ENCODE assay signal across 1 cellular context in the genomic region with DNA sequence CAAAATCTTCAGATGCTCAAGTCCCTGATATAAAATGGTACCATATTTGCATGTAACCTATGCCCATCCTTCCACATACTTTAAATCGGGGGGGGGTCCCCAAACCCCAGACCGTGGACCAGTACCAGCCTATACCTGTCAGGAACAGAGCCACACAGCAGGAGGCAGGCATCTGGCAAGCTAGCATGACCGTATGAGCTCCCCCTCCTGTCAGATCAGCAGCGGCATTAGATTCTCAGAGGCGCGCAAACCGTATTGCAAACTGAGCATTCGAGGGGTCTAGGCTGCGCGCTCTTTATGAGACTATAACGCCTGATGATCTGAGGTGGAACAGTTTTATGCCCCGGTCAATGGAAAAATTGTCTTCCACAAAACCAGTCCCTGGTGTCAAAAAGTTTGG.
TF ChIP-seq lines count a peak whose summit lies in the region.

No MANE protein-coding gene starts in this region.

TF ChIP-seq in GM23338, 12 proteins besides CTCF, POLR2A, EP300 and RAD21 (continued from another document):
- TF ChIP-seq, protein P1, sequence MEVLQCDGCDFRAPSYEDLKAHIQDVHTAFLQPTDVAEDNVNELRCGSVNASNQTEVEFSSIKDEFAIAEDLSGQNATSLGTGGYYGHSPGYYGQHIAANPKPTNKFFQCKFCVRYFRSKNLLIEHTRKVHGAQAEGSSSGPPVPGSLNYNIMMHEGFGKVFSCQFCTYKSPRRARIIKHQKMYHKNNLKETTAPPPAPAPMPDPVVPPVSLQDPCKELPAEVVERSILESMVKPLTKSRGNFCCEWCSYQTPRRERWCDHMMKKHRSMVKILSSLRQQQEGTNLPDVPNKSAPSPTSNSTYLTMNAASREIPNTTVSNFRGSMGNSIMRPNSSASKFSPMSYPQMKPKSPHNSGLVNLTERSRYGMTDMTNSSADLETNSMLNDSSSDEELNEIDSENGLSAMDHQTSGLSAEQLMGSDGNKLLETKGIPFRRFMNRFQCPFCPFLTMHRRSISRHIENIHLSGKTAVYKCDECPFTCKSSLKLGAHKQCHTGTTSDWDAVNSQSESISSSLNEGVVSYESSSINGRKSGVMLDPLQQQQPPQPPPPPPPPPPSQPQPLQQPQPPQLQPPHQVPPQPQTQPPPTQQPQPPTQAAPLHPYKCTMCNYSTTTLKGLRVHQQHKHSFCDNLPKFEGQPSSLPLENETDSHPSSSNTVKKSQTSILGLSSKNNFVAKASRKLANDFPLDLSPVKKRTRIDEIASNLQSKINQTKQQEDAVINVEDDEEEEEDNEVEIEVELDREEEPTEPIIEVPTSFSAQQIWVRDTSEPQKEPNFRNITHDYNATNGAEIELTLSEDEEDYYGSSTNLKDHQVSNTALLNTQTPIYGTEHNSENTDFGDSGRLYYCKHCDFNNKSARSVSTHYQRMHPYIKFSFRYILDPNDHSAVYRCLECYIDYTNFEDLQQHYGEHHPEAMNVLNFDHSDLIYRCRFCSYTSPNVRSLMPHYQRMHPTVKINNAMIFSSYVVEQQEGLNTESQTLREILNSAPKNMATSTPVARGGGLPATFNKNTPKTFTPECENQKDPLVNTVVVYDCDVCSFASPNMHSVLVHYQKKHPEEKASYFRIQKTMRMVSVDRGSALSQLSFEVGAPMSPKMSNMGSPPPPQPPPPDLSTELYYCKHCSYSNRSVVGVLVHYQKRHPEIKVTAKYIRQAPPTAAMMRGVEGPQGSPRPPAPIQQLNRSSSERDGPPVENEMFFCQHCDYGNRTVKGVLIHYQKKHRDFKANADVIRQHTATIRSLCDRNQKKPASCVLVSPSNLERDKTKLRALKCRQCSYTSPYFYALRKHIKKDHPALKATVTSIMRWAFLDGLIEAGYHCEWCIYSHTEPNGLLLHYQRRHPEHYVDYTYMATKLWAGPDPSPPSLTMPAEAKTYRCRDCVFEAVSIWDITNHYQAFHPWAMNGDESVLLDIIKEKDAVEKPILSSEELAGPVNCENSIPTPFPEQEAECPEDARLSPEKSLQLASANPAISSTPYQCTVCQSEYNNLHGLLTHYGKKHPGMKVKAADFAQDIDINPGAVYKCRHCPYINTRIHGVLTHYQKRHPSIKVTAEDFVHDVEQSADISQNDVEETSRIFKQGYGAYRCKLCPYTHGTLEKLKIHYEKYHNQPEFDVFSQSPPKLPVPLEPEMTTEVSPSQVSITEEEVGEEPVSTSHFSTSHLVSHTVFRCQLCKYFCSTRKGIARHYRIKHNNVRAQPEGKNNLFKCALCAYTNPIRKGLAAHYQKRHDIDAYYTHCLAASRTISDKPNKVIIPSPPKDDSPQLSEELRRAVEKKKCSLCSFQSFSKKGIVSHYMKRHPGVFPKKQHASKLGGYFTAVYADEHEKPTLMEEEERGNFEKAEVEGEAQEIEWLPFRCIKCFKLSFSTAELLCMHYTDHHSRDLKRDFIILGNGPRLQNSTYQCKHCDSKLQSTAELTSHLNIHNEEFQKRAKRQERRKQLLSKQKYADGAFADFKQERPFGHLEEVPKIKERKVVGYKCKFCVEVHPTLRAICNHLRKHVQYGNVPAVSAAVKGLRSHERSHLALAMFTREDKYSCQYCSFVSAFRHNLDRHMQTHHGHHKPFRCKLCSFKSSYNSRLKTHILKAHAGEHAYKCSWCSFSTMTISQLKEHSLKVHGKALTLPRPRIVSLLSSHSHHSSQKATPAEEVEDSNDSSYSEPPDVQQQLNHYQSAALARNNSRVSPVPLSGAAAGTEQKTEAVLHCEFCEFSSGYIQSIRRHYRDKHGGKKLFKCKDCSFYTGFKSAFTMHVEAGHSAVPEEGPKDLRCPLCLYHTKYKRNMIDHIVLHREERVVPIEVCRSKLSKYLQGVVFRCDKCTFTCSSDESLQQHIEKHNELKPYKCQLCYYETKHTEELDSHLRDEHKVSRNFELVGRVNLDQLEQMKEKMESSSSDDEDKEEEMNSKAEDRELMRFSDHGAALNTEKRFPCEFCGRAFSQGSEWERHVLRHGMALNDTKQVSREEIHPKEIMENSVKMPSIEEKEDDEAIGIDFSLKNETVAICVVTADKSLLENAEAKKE (CRISPR knock-in tag; IDR thresholded peaks at IDR 0.05) = no peak
- TF ChIP-seq POLR2AphosphoS5 (IDR thresholded peaks at IDR 0.05; ENCODE audit: low read depth) (no peak), NANOG (IDR thresholded peaks at IDR 0.05; ENCODE audit: borderline replicate concordance) (no peak)
- TF ChIP-seq, protein P2, sequence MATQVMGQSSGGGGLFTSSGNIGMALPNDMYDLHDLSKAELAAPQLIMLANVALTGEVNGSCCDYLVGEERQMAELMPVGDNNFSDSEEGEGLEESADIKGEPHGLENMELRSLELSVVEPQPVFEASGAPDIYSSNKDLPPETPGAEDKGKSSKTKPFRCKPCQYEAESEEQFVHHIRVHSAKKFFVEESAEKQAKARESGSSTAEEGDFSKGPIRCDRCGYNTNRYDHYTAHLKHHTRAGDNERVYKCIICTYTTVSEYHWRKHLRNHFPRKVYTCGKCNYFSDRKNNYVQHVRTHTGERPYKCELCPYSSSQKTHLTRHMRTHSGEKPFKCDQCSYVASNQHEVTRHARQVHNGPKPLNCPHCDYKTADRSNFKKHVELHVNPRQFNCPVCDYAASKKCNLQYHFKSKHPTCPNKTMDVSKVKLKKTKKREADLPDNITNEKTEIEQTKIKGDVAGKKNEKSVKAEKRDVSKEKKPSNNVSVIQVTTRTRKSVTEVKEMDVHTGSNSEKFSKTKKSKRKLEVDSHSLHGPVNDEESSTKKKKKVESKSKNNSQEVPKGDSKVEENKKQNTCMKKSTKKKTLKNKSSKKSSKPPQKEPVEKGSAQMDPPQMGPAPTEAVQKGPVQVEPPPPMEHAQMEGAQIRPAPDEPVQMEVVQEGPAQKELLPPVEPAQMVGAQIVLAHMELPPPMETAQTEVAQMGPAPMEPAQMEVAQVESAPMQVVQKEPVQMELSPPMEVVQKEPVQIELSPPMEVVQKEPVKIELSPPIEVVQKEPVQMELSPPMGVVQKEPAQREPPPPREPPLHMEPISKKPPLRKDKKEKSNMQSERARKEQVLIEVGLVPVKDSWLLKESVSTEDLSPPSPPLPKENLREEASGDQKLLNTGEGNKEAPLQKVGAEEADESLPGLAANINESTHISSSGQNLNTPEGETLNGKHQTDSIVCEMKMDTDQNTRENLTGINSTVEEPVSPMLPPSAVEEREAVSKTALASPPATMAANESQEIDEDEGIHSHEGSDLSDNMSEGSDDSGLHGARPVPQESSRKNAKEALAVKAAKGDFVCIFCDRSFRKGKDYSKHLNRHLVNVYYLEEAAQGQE (IDR thresholded peaks at IDR 0.05; ENCODE audit: unreplicated experiment) = no peak
